ENCODE assay signal across 31 cellular contexts in genomic region chr13:54799621-54800226, GRCh38.
"Had no signal": no experiment of that assay in that cellular context is flagged by ENCODE, and none has a peak within 500 bp of the region (broad histone marks: within the 10 kb centered on the region; RNA-seq: fewer than 3 reads in every experiment).

No MANE protein-coding gene starts in this region.

- H3K27me3 ChIP-seq: adrenal gland, body of pancreas, colonic mucosa, esophagus squamous epithelium, gastroesophageal sphincter had no signal

- H3K4me1 ChIP-seq: adrenal gland, body of pancreas, colonic mucosa, esophagus squamous epithelium, gastroesophageal sphincter had no signal

- H3K4me1 Mint-ChIP-seq: activated CD4-positive, alpha-beta T cell treated with anti-CD3 and anti-CD28 coated beads for 36 hours; activated CD4-positive, alpha-beta T cell treated with anti-CD3 and anti-CD28 coated beads, Interleukin-2, amount 10 ng/mL, durations not matched to agents 24 days and 14 days; activated CD8-positive, alpha-beta memory T cell treated with anti-CD3 and anti-CD28 coated beads, Interleukin-2, amount 10 ng/mL, durations not matched to agents 7 days and 5 days; activated naive CD4-positive, alpha-beta T cell treated with anti-CD3 and anti-CD28 coated beads, Interleukin-2, amount 50 U/mL, for 24 hours; activated naive CD8-positive, alpha-beta T cell treated with anti-CD3 and anti-CD28 coated beads for 36 hours; activated naive CD8-positive, alpha-beta T cell treated with anti-CD3 and anti-CD28 coated beads, Interleukin-2, amount 50 U/mL, for 24 hours; T-cell had no signal

- DNase-seq: activated CD4-positive, alpha-beta memory T cell treated with anti-CD3 and anti-CD28 coated beads for 36 hours; activated CD4-positive, alpha-beta T cell treated with anti-CD3 and anti-CD28 coated beads for 36 hours; activated CD4-positive, alpha-beta T cell treated with anti-CD3 and anti-CD28 coated beads, Interleukin-2, amount 10 ng/mL, durations not matched to agents 24 days and 14 days; activated CD4-positive, CD25-positive, alpha-beta regulatory T cell; activated CD4-positive, CD25-positive, alpha-beta regulatory T cell treated with anti-CD3 and anti-CD28 coated beads, Interleukin-2, amount 50 U/mL, for 72 hours; activated CD8-positive, alpha-beta memory T cell treated with anti-CD3 and anti-CD28 coated beads, Interleukin-2, amount 10 ng/mL, durations not matched to agents 7 days and 5 days; activated CD8-positive, alpha-beta memory T cell treated with anti-CD3 and anti-CD28 coated beads, Interleukin-2, amount 50 U/mL, for 4 hours; activated CD8-positive, alpha-beta T cell treated with anti-CD3 and anti-CD28 coated beads, Interleukin-2, amount 10 ng/mL, durations not matched to agents 7 days and 5 days; activated effector memory CD4-positive, alpha-beta T cell treated with anti-CD3 and anti-CD28 coated beads, Interleukin-2, amount 50 U/mL, for 16 hours; activated naive CD4-positive, alpha-beta T cell treated with anti-CD3 and anti-CD28 coated beads for 36 hours; activated naive CD8-positive, alpha-beta T cell treated with anti-CD3 and anti-CD28 coated beads for 36 hours; activated naive CD8-positive, alpha-beta T cell treated with anti-CD3 and anti-CD28 coated beads, Interleukin-2, amount 50 U/mL, for 24 hours; activated T-cell treated with anti-CD3 and anti-CD28 coated beads, Interleukin-2, amount 50 U/mL, for 1 hour; activated T-cell treated with anti-CD3 and anti-CD28 coated beads, Interleukin-2, amount 50 U/mL, for 48 hours; adrenal gland; amygdala; body of pancreas; caudate nucleus; colonic mucosa; effector CD8-positive, alpha-beta T cell; esophagus squamous epithelium; foreskin melanocyte; T-cell; T1000 had no signal

- H3K4me3 ChIP-seq: adrenal gland, body of pancreas, colonic mucosa, esophagus squamous epithelium, gastroesophageal sphincter had no signal

- H3K27ac ChIP-seq: adrenal gland, body of pancreas, colonic mucosa, epithelial cell of prostate, esophagus squamous epithelium, gastroesophageal sphincter had no signal

- H3K9me3 ChIP-seq: adrenal gland, body of pancreas, colonic mucosa, esophagus squamous epithelium, gastroesophageal sphincter had no signal

- H3K36me3 ChIP-seq: adrenal gland, colonic mucosa, esophagus squamous epithelium, gastroesophageal sphincter had no signal

- H3K27ac Mint-ChIP-seq: activated CD4-positive, alpha-beta memory T cell treated with anti-CD3 and anti-CD28 coated beads for 36 hours; activated CD4-positive, alpha-beta T cell treated with anti-CD3 and anti-CD28 coated beads for 36 hours; activated CD4-positive, alpha-beta T cell treated with anti-CD3 and anti-CD28 coated beads, Interleukin-2, amount 10 ng/mL, durations not matched to agents 24 days and 14 days; activated CD8-positive, alpha-beta memory T cell treated with anti-CD3 and anti-CD28 coated beads, Interleukin-2, amount 10 ng/mL, durations not matched to agents 7 days and 5 days; activated CD8-positive, alpha-beta T cell treated with anti-CD3 and anti-CD28 coated beads, Interleukin-2, amount 10 ng/mL, durations not matched to agents 7 days and 5 days; activated naive CD4-positive, alpha-beta T cell treated with anti-CD3 and anti-CD28 coated beads for 36 hours; activated naive CD4-positive, alpha-beta T cell treated with anti-CD3 and anti-CD28 coated beads, Interleukin-2, amount 50 U/mL, for 24 hours; activated naive CD8-positive, alpha-beta T cell treated with anti-CD3 and anti-CD28 coated beads for 36 hours; activated naive CD8-positive, alpha-beta T cell treated with anti-CD3 and anti-CD28 coated beads, Interleukin-2, amount 50 U/mL, for 24 hours; activated T-helper 1 cell treated with anti-CD3 and anti-CD28 coated beads, Interleukin-12 subunit alpha, Interleukin-12 subunit beta, Interleukin-2, Interleukin-4 antibody, amounts not matched to agents 30 ng/mL and 10 ng/mL and 1 ng/mL, durations not matched to agents 14 hours and 24 hours and 36 hours; activated T-helper 2 cell treated with anti-CD3 and anti-CD28 coated beads, Interferon-gamma antibody, Interleukin-2, Interleukin-4, amounts not matched to agents 10 μg/mL and 5 μg/mL and 100 μg/mL, durations not matched to agents 14 hours and 24 hours and 36 hours; T-cell; T-helper 1 cell treated with Interleukin-12 subunit alpha and Interleukin-12 subunit beta and Interleukin-4 antibody, amounts not matched to agents 30 μg/mL and 1 μg/mL, for 36 hours; T-helper 2 cell treated with Interferon-gamma antibody and Interleukin-4, amounts not matched to agents 5 μg/mL and 100 μg/mL, for 36 hours had no signal

- H3K27me3 Mint-ChIP-seq: activated CD4-positive, alpha-beta memory T cell treated with anti-CD3 and anti-CD28 coated beads for 36 hours; activated CD4-positive, alpha-beta T cell treated with anti-CD3 and anti-CD28 coated beads for 36 hours; activated CD4-positive, alpha-beta T cell treated with anti-CD3 and anti-CD28 coated beads, Interleukin-2, amount 10 ng/mL, durations not matched to agents 24 days and 14 days; activated CD8-positive, alpha-beta memory T cell treated with anti-CD3 and anti-CD28 coated beads, Interleukin-2, amount 10 ng/mL, durations not matched to agents 7 days and 5 days; activated naive CD4-positive, alpha-beta T cell treated with anti-CD3 and anti-CD28 coated beads, Interleukin-2, amount 50 U/mL, for 24 hours; activated naive CD8-positive, alpha-beta T cell treated with anti-CD3 and anti-CD28 coated beads for 36 hours; activated naive CD8-positive, alpha-beta T cell treated with anti-CD3 and anti-CD28 coated beads, Interleukin-2, amount 50 U/mL, for 24 hours; T-cell had no signal

- H3K36me3 Mint-ChIP-seq: activated CD4-positive, alpha-beta memory T cell treated with anti-CD3 and anti-CD28 coated beads for 36 hours; activated CD8-positive, alpha-beta memory T cell treated with anti-CD3 and anti-CD28 coated beads, Interleukin-2, amount 10 ng/mL, durations not matched to agents 7 days and 5 days; activated naive CD4-positive, alpha-beta T cell treated with anti-CD3 and anti-CD28 coated beads, Interleukin-2, amount 50 U/mL, for 24 hours; activated naive CD8-positive, alpha-beta T cell treated with anti-CD3 and anti-CD28 coated beads for 36 hours; T-cell had no signal

- ATAC-seq: activated CD4-positive, alpha-beta T cell treated with anti-CD3 and anti-CD28 coated beads for 36 hours; activated CD8-positive, alpha-beta memory T cell treated with anti-CD3 and anti-CD28 coated beads, Interleukin-2, amount 10 ng/mL, durations not matched to agents 7 days and 5 days; activated CD8-positive, alpha-beta T cell treated with anti-CD3 and anti-CD28 coated beads, Interleukin-2, amount 10 ng/mL, durations not matched to agents 7 days and 5 days; activated naive CD8-positive, alpha-beta T cell treated with anti-CD3 and anti-CD28 coated beads, Interleukin-2, amount 50 U/mL, for 24 hours; body of pancreas; gastroesophageal sphincter; T-cell had no signal

- H3K4me3 Mint-ChIP-seq: activated CD4-positive, alpha-beta memory T cell treated with anti-CD3 and anti-CD28 coated beads for 36 hours; activated CD4-positive, alpha-beta T cell treated with anti-CD3 and anti-CD28 coated beads for 36 hours; activated CD4-positive, alpha-beta T cell treated with anti-CD3 and anti-CD28 coated beads, Interleukin-2, amount 10 ng/mL, durations not matched to agents 24 days and 14 days; activated CD8-positive, alpha-beta memory T cell treated with anti-CD3 and anti-CD28 coated beads, Interleukin-2, amount 10 ng/mL, durations not matched to agents 7 days and 5 days; activated CD8-positive, alpha-beta T cell treated with anti-CD3 and anti-CD28 coated beads, Interleukin-2, amount 10 ng/mL, durations not matched to agents 7 days and 5 days; activated naive CD4-positive, alpha-beta T cell treated with anti-CD3 and anti-CD28 coated beads for 36 hours; activated naive CD4-positive, alpha-beta T cell treated with anti-CD3 and anti-CD28 coated beads, Interleukin-2, amount 50 U/mL, for 24 hours; activated naive CD8-positive, alpha-beta T cell treated with anti-CD3 and anti-CD28 coated beads for 36 hours; activated naive CD8-positive, alpha-beta T cell treated with anti-CD3 and anti-CD28 coated beads, Interleukin-2, amount 50 U/mL, for 24 hours; activated T-helper 1 cell treated with anti-CD3 and anti-CD28 coated beads, Interleukin-12 subunit alpha, Interleukin-12 subunit beta, Interleukin-2, Interleukin-4 antibody, amounts not matched to agents 30 ng/mL and 10 ng/mL and 1 ng/mL, durations not matched to agents 14 hours and 24 hours and 36 hours; T-cell; T-helper 1 cell treated with Interleukin-12 subunit alpha and Interleukin-12 subunit beta and Interleukin-4 antibody, amounts not matched to agents 30 μg/mL and 1 μg/mL, for 36 hours; T-helper 2 cell treated with Interferon-gamma antibody and Interleukin-4, amounts not matched to agents 5 μg/mL and 100 μg/mL, for 36 hours had no signal
